Comparison of ENCODE assay signal across 7 cellular contexts in the genomic region with DNA sequence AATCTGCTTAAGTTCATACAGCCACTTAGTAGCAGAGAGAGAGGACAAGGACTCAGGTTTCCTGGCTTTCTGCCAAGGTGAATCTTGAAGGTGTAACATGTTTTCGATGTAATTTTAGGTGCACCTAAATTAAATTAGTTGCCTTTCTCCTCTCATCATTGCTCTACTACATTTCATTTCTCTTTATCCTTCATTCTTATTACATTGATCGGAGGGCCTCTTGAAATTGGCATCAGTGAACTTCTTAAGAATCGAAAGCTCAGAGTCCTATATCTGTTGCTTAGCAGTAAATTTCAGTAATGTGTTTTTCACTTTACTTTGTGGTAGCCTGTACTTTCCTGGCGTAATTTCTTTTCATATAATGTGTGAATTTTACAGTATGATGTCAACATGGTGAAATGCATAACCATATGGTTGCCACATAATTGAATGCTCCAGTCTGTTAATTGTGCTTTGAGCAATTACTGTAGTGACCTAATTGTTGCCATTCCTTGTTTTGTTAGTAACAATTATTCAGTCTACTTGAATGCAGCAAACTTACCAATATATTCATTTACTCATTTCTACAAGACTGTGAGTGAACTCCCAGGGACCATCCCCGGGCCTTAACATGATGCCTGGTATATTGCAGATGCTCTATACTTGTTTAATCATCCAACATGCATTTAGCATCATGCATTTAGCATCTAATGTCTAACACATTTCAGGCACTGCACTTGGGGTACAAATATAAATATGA.
DNase-seq lines count a peak whose midpoint lies in the region; ATAC-seq and TF ChIP-seq lines count a peak whose summit lies in the region.

No MANE protein-coding gene starts in this region.

- H3K9me3 Mint-ChIP-seq in CD8-positive, alpha-beta T cell: no peaks in the 10 kb centered on the region
- H3K9me3 Mint-ChIP-seq in activated CD4-positive, alpha-beta memory T cell treated with anti-CD3 and anti-CD28 coated beads, Interleukin-2, amount 10 ng/mL, durations not matched to agents 7 days and 5 days: no peaks in the 10 kb centered on the region
- no peaks in the 10 kb centered on the region for H3K9me3 Mint-ChIP-seq in mesothelial cell of epicardium

- H3K27ac ChIP-seq in CD8-positive, alpha-beta T cell (ENCODE audit: low read depth, low read length): peak overlapping the region; percentile 67
- peak overlapping the region in 1 of 12 donors; percentile 63 for H3K27ac ChIP-seq in heart left ventricle

- H3K4me3 ChIP-seq in CD8-positive, alpha-beta T cell (ENCODE audit: low read depth, low read length): peak overlapping the region; percentile 8
- H3K4me3 ChIP-seq in heart left ventricle (no peak overlapping the region), MG63 (no peak overlapping the region)

- intact Hi-C loops in CD8-positive, alpha-beta T cell (cut with DNase I, micrococcal nuclease): loop anchor here (2.0 to 10.0 kb wide), 5 partner anchors 16 to 190 kb away; partner anchors contain the start of gene MAML2 (in 1 of the 2)
- intact Hi-C loops in heart left ventricle (cut with DNase I): loop anchor here in 2 of 10 donors (5.0 kb wide), 2 partner anchors 38 to 43 kb away; no protein-coding TSS in a partner anchor

- peak overlapping the region; percentile 89 for H3K27ac Mint-ChIP-seq in CD8-positive, alpha-beta T cell
- peak overlapping the region; percentile 59 for H3K27ac Mint-ChIP-seq in activated CD4-positive, alpha-beta memory T cell treated with anti-CD3 and anti-CD28 coated beads, Interleukin-2, amount 10 ng/mL, durations not matched to agents 7 days and 5 days
- H3K27ac Mint-ChIP-seq in mesothelial cell of epicardium: peak overlapping the region; percentile 88

- peaks cover 82% of the 10 kb centered on the region for H3K4me1 ChIP-seq in CD8-positive, alpha-beta T cell (ENCODE audit: insufficient read depth, low read length)
- H3K4me1 ChIP-seq in heart left ventricle: peaks cover 0 to 56% (median 27%) of the 10 kb centered on the region in 12 donors

- no peak for TF ChIP-seq RAD21 in Ishikawa (IDR thresholded peaks at IDR 0.05; ENCODE audit: low read depth)

- DNase-seq in CD8-positive, alpha-beta T cell: peak in 2 of 7 experiments; percentile 45 to 57
- no peak for DNase-seq in activated CD4-positive, alpha-beta memory T cell treated with anti-CD3 and anti-CD28 coated beads, Interleukin-2, amount 10 ng/mL, durations not matched to agents 7 days and 5 days
- no peak for DNase-seq in mesothelial cell of epicardium (ENCODE audit: low spot score in 2 of 2, unreplicated experiment in 2 of 2)
- no peak for DNase-seq in heart left ventricle
- DNase-seq in kidney glomerular epithelial cell (lab: John Stamatoyannopoulos, UW): no peak
- no peak for DNase-seq in MG63

- H3K27me3 ChIP-seq in CD8-positive, alpha-beta T cell (ENCODE audit: insufficient read depth, low read length): no peaks in the 10 kb centered on the region
- no peaks in the 10 kb centered on the region for H3K27me3 ChIP-seq in heart left ventricle
- no peaks in the 10 kb centered on the region for H3K27me3 ChIP-seq in MG63

- CTCF ChIA-PET in CD8-positive, alpha-beta T cell (lab: Charles Lee): interaction anchor here (1.1 to 1.3 kb wide), 3 partner anchors 10 to 134 kb away, joined by 3 to 4 read pairs (median 3); no protein-coding TSS in a partner anchor
- CTCF ChIA-PET in activated CD4-positive, alpha-beta memory T cell treated with anti-CD3 and anti-CD28 coated beads, Interleukin-2, amount 10 ng/mL, durations not matched to agents 7 days and 5 days (lab: Charles Lee): interaction anchor here (2.4 kb wide), 1 partner anchor 138 kb away, joined by 9 read pairs; the partner anchor contains the start of gene MAML2

- WGBS in heart left ventricle, 4 donors: 87 to 93% (median 90%) methylated on average over 5 of the region's 5 CpGs

- H3K4me3 Mint-ChIP-seq in CD8-positive, alpha-beta T cell: peak overlapping the region; percentile 47
- peak overlapping the region; percentile 22 for H3K4me3 Mint-ChIP-seq in activated CD4-positive, alpha-beta memory T cell treated with anti-CD3 and anti-CD28 coated beads, Interleukin-2, amount 10 ng/mL, durations not matched to agents 7 days and 5 days
- H3K4me3 Mint-ChIP-seq in mesothelial cell of epicardium: no peak overlapping the region

- no peak for TF ChIP-seq EP300 in Ishikawa (IDR thresholded peaks at IDR 0.05; ENCODE audit: borderline replicate concordance)

- TF ChIP-seq CTCF in CD8-positive, alpha-beta T cell (IDR thresholded peaks at IDR 0.05): no peak
- no peak for TF ChIP-seq CTCF in mesothelial cell of epicardium (IDR thresholded peaks at IDR 0.05; ENCODE audit: unreplicated experiment)
- no peak for TF ChIP-seq CTCF in heart left ventricle (IDR thresholded peaks at IDR 0.05)

- H3K9me3 ChIP-seq in CD8-positive, alpha-beta T cell (ENCODE audit: low read length): no peaks in the 10 kb centered on the region
- H3K9me3 ChIP-seq in heart left ventricle (no peaks in the 10 kb centered on the region), MG63 (no peaks in the 10 kb centered on the region)

- H3K36me3 ChIP-seq in CD8-positive, alpha-beta T cell (ENCODE audit: insufficient read depth, low read length): no peaks in the 10 kb centered on the region
- H3K36me3 ChIP-seq in heart left ventricle (no peaks in the 10 kb centered on the region), MG63 (no peaks in the 10 kb centered on the region)

- peaks cover 27% of the 10 kb centered on the region for H3K36me3 Mint-ChIP-seq in CD8-positive, alpha-beta T cell
- H3K36me3 Mint-ChIP-seq in activated CD4-positive, alpha-beta memory T cell treated with anti-CD3 and anti-CD28 coated beads, Interleukin-2, amount 10 ng/mL, durations not matched to agents 7 days and 5 days (ENCODE audit: low read depth): peaks cover 12% of the 10 kb centered on the region
- no peaks in the 10 kb centered on the region for H3K36me3 Mint-ChIP-seq in mesothelial cell of epicardium

- peaks cover 83% of the 10 kb centered on the region for H3K4me1 Mint-ChIP-seq in CD8-positive, alpha-beta T cell (ENCODE audit: low read depth)
- peaks cover 66% of the 10 kb centered on the region for H3K4me1 Mint-ChIP-seq in activated CD4-positive, alpha-beta memory T cell treated with anti-CD3 and anti-CD28 coated beads, Interleukin-2, amount 10 ng/mL, durations not matched to agents 7 days and 5 days
- peaks cover 65% of the 10 kb centered on the region for H3K4me1 Mint-ChIP-seq in mesothelial cell of epicardium

- peak; percentile 59 for ATAC-seq in CD8-positive, alpha-beta T cell
- ATAC-seq in heart left ventricle: no peak

- no peaks in the 10 kb centered on the region for H3K27me3 Mint-ChIP-seq in CD8-positive, alpha-beta T cell (ENCODE audit: low read depth)
- H3K27me3 Mint-ChIP-seq in activated CD4-positive, alpha-beta memory T cell treated with anti-CD3 and anti-CD28 coated beads, Interleukin-2, amount 10 ng/mL, durations not matched to agents 7 days and 5 days: no peaks in the 10 kb centered on the region
- H3K27me3 Mint-ChIP-seq in mesothelial cell of epicardium (ENCODE audit: low read depth): no peaks in the 10 kb centered on the region

- POLR2A ChIA-PET in CD8-positive, alpha-beta T cell (lab: Charles Lee): interaction anchor here (1.0 to 2.2 kb wide), 2 partner anchors 9 to 341 kb away, joined by 3 to 10 read pairs; no protein-coding TSS in a partner anchor
- POLR2A ChIA-PET in activated CD4-positive, alpha-beta memory T cell treated with anti-CD3 and anti-CD28 coated beads, Interleukin-2, amount 10 ng/mL, durations not matched to agents 7 days and 5 days (lab: Charles Lee): interaction anchor here (1.0 to 1.7 kb wide), 4 partner anchors 10 to 138 kb away, joined by 3 to 6 read pairs (median 4); partner anchors contain the start of gene MAML2

- TF ChIP-seq POLR2A in heart left ventricle (IDR thresholded peaks at IDR 0.05): no peak

TF ChIP-seq in Ishikawa, 13 proteins besides CTCF, POLR2A, EP300 and RAD21:
- TF ChIP-seq TEAD4 (IDR thresholded peaks at IDR 0.05): no peak
- TF ChIP-seq, protein P1, sequence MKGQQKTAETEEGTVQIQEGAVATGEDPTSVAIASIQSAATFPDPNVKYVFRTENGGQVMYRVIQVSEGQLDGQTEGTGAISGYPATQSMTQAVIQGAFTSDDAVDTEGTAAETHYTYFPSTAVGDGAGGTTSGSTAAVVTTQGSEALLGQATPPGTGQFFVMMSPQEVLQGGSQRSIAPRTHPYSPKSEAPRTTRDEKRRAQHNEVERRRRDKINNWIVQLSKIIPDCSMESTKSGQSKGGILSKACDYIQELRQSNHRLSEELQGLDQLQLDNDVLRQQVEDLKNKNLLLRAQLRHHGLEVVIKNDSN (IDR thresholded peaks at IDR 0.05): no peak
- TF ChIP-seq, protein P2, sequence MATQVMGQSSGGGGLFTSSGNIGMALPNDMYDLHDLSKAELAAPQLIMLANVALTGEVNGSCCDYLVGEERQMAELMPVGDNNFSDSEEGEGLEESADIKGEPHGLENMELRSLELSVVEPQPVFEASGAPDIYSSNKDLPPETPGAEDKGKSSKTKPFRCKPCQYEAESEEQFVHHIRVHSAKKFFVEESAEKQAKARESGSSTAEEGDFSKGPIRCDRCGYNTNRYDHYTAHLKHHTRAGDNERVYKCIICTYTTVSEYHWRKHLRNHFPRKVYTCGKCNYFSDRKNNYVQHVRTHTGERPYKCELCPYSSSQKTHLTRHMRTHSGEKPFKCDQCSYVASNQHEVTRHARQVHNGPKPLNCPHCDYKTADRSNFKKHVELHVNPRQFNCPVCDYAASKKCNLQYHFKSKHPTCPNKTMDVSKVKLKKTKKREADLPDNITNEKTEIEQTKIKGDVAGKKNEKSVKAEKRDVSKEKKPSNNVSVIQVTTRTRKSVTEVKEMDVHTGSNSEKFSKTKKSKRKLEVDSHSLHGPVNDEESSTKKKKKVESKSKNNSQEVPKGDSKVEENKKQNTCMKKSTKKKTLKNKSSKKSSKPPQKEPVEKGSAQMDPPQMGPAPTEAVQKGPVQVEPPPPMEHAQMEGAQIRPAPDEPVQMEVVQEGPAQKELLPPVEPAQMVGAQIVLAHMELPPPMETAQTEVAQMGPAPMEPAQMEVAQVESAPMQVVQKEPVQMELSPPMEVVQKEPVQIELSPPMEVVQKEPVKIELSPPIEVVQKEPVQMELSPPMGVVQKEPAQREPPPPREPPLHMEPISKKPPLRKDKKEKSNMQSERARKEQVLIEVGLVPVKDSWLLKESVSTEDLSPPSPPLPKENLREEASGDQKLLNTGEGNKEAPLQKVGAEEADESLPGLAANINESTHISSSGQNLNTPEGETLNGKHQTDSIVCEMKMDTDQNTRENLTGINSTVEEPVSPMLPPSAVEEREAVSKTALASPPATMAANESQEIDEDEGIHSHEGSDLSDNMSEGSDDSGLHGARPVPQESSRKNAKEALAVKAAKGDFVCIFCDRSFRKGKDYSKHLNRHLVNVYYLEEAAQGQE (IDR thresholded peaks at IDR 0.05; ENCODE audit: low read depth): no peak
- TF ChIP-seq CREB1 (IDR thresholded peaks at IDR 0.05; ENCODE audit: low read depth): no peak
- peak; percentile 51; the same call in 1 of the 2 replicates for TF ChIP-seq NFIC (IDR thresholded peaks at IDR 0.05)
- no peak for TF ChIP-seq ZBTB7A (IDR thresholded peaks at IDR 0.05; ENCODE audit: low read depth)
- TF ChIP-seq MAX (IDR thresholded peaks at IDR 0.05): no peak
